14 cellular contexts compared by ENCODE assay signal in genomic region chr1:64834734-64835133, GRCh38.
DNase-seq lines count a peak whose midpoint lies in the region; ATAC-seq, FAIRE-seq and TF ChIP-seq lines count a peak whose summit lies in the region.
"Had no signal": no experiment of that assay in that cellular context is flagged by ENCODE, and none has a peak within 500 bp of the region (broad histone marks: within the 10 kb centered on the region; RNA-seq: fewer than 3 reads in every experiment).

No MANE protein-coding gene starts in this region.

- DNase-seq in MCF 10A (ENCODE audit: unreplicated experiment) (peak; percentile 14), breast epithelium (ENCODE audit: low spot score in 2 of 2) (no peak), astrocyte (ENCODE audit: low read depth) (peak; percentile 67), foreskin melanocyte (peak; percentile 10), upper lobe of right lung (no peak), GM12892 (ENCODE audit: insufficient read length) (no peak), COLO668 (lab: John Stamatoyannopoulos, UW; ENCODE audit: unreplicated experiment) (no peak)
- DNase-seq: effector CD8-positive, alpha-beta T cell; hypothalamus; NCI-H524 treated with DMSO at 0.1 percent for 48 hours; posterior cingulate gyrus; stimulated activated CD4-positive, alpha-beta T cell treated with anti-CD3 and anti-CD28 coated beads, Interleukin-1b, Interleukin-23, amount 100 ng/mL, for 48 hours had no signal

- no peaks in the 10 kb centered on the region for H4K20me1 ChIP-seq in astrocyte (ENCODE audit: insufficient read depth, low read length)

- ATAC-seq in upper lobe of right lung (peak; percentile 32), HG03439 (IDR thresholded peaks at IDR 0.05; ENCODE audit: unreplicated experiment) (no peak)
- ATAC-seq: HepG2 had no signal

- intact Hi-C loops in MCF 10A (cut with micrococcal nuclease) (no loop called here), breast epithelium (cut with DNase I; ENCODE audit: low total_unique reads) (loop anchor here (5.0 kb wide), 1 partner anchor 147 kb away; no protein-coding TSS in a partner anchor), upper lobe of right lung (cut with DNase I) (no loop called here)

- H3K4me1 Mint-ChIP-seq in MCF 10A (ENCODE audit: insufficient read depth, unreplicated experiment) (no peaks in the 10 kb centered on the region), astrocyte (ENCODE audit: low read depth, unreplicated experiment) (peaks cover 28% of the 10 kb centered on the region)

- POLR2A ChIA-PET in MCF 10A (lab: Yijun Ruan, JAX) = no interaction called here

- H3K27me3 Mint-ChIP-seq in MCF 10A (ENCODE audit: insufficient read depth, unreplicated experiment) (no peaks in the 10 kb centered on the region), astrocyte (ENCODE audit: low read depth, unreplicated experiment) (no peaks in the 10 kb centered on the region)

- peaks cover 72% of the 10 kb centered on the region for H3K36me3 Mint-ChIP-seq in MCF 10A (ENCODE audit: insufficient read depth, unreplicated experiment)
- peaks cover 23% of the 10 kb centered on the region for H3K36me3 Mint-ChIP-seq in astrocyte (ENCODE audit: low read depth, unreplicated experiment)

- H3K4me3 Mint-ChIP-seq in MCF 10A (ENCODE audit: unreplicated experiment) = no peak overlapping the region
- no peak overlapping the region for H3K4me3 Mint-ChIP-seq in astrocyte (ENCODE audit: unreplicated experiment)

- H3K4me1 ChIP-seq in breast epithelium = no peaks in the 10 kb centered on the region
- peaks cover 4% of the 10 kb centered on the region for H3K4me1 ChIP-seq in astrocyte (ENCODE audit: insufficient read depth, low read length)
- no peaks in the 10 kb centered on the region for H3K4me1 ChIP-seq in upper lobe of right lung

- H3K27me3 ChIP-seq in breast epithelium (no peaks in the 10 kb centered on the region), astrocyte (ENCODE audit: insufficient read depth, low read length) (no peaks in the 10 kb centered on the region), upper lobe of right lung (no peaks in the 10 kb centered on the region)

- no peak overlapping the region for H3K9ac ChIP-seq in astrocyte (ENCODE audit: low read length)

- H3K79me2 ChIP-seq in astrocyte (ENCODE audit: insufficient read depth, low read length) = no peaks in the 10 kb centered on the region

- H3K27ac Mint-ChIP-seq in MCF 10A (ENCODE audit: low read depth, unreplicated experiment) = no peak overlapping the region
- H3K27ac Mint-ChIP-seq in astrocyte (ENCODE audit: unreplicated experiment) = peak overlapping the region; percentile 66

- H3K9me3 Mint-ChIP-seq in MCF 10A (ENCODE audit: unreplicated experiment) (no peaks in the 10 kb centered on the region), astrocyte (ENCODE audit: unreplicated experiment) (no peaks in the 10 kb centered on the region)

- TF ChIP-seq POLR2A in breast epithelium (IDR thresholded peaks at IDR 0.05) (no peak), GM12892 (IDR thresholded peaks at IDR 0.05; ENCODE audit: low read depth, low read length) (no peak)

- H3K9me3 ChIP-seq in breast epithelium (no peaks in the 10 kb centered on the region), astrocyte (ENCODE audit: insufficient read depth, low read depth, low read length) (no peaks in the 10 kb centered on the region), upper lobe of right lung (no peaks in the 10 kb centered on the region)

- H3K4me2 ChIP-seq in astrocyte (ENCODE audit: low read length) = no peak overlapping the region

- no peak overlapping the region for H2AFZ ChIP-seq in astrocyte (ENCODE audit: low read depth, low read length)

- no peak for TF ChIP-seq CTCF in MCF 10A (IDR thresholded peaks at IDR 0.05; ENCODE audit: unreplicated experiment)
- TF ChIP-seq CTCF in breast epithelium (IDR thresholded peaks at IDR 0.05) = no peak
- no peak for TF ChIP-seq CTCF in astrocyte (IDR thresholded peaks at IDR 0.05; ENCODE audit: insufficient read depth, low read depth, low read length)
- no peak for TF ChIP-seq CTCF in upper lobe of right lung (IDR thresholded peaks at IDR 0.05)

- H3K36me3 ChIP-seq in breast epithelium (peaks cover 8% of the 10 kb centered on the region), astrocyte (ENCODE audit: insufficient read depth, low read length) (peaks cover 52% of the 10 kb centered on the region), upper lobe of right lung (peaks cover 83% of the 10 kb centered on the region)

- H3K27ac ChIP-seq in breast epithelium (no peak overlapping the region), astrocyte (ENCODE audit: low read depth, low read length) (peak overlapping the region; percentile 27), upper lobe of right lung (no peak overlapping the region)

- FAIRE-seq in astrocyte (lab: Jason Lieb, UNC) (peak; percentile 34), GM12892 (lab: Jason Lieb, UNC) (no peak)
- FAIRE-seq: HepG2 had no signal

- no TSS peak for BruUV-seq in MCF 10A (replicated peaks; lab: Mats Ljungman, UMichigan)

- H3K4me3 ChIP-seq in breast epithelium (no peak overlapping the region), astrocyte (ENCODE audit: insufficient read depth, low read depth, low read length) (no peak overlapping the region), upper lobe of right lung (no peak overlapping the region)

- CTCF ChIA-PET in MCF 10A (lab: Yijun Ruan, JAX) = interaction anchor here (0.7 to 1.9 kb wide), 2 partner anchors 16 to 159 kb away, joined by 3 to 6 read pairs; no protein-coding TSS in a partner anchor

Comparison
In these comparisons a context has a peak if more than half of its experiments do, and no peak if none do; other contexts are left out.
1. DNase-seq: peak in MCF 10A (single experiment), astrocyte (single experiment) and foreskin melanocyte (single experiment); none in breast epithelium (0 of 2), upper lobe of right lung (single experiment), GM12892 (single experiment) and COLO668 (single experiment).